26 cellular contexts compared by ENCODE assay signal in genomic region chr6:14748679-14749078, GRCh38.
DNase-seq lines count a peak whose midpoint lies in the region; ATAC-seq, FAIRE-seq and TF ChIP-seq lines count a peak whose summit lies in the region.
"Had no signal": no experiment of that assay in that cellular context is flagged by ENCODE, and none has a peak within 500 bp of the region (broad histone marks: within the 10 kb centered on the region; RNA-seq: fewer than 3 reads in every experiment).

No MANE protein-coding gene starts in this region.

- POLR2A ChIA-PET in GM12878 (lab: Charles Lee), result interaction anchor here (0.6 kb wide), 1 partner anchor 107 kb away, joined by 4 read pairs; no protein-coding TSS in a partner anchor

- H3K9me3 Mint-ChIP-seq in stimulated activated naive CD8-positive, alpha-beta T cell treated with anti-CD3 and anti-CD28 coated beads, Interleukin-15, Interleukin-2, amounts not matched to agents 100 ng/mL and 50 ng/mL, for 24 hours, result peaks cover 10% of the 10 kb centered on the region
- H3K9me3 Mint-ChIP-seq: dendritic cell treated with granulocyte-macrophage colony-stimulating factor and Interleukin-4, amounts not matched to agents 40 ng/mL and 50 ng/mL, for 4 days had no signal

- FAIRE-seq in GM12878 (lab: Jason Lieb, UNC), result no peak
- FAIRE-seq: kidney had no signal

- H3K36me3 Mint-ChIP-seq in stimulated activated naive CD8-positive, alpha-beta T cell treated with anti-CD3 and anti-CD28 coated beads, Interleukin-15, Interleukin-2, amounts not matched to agents 100 ng/mL and 50 ng/mL, for 24 hours (ENCODE audit: low read depth), result peaks cover 4% of the 10 kb centered on the region

- peak overlapping the region; percentile 96 for H3K27ac Mint-ChIP-seq in stimulated activated naive CD8-positive, alpha-beta T cell treated with anti-CD3 and anti-CD28 coated beads, Interleukin-15, Interleukin-2, amounts not matched to agents 100 ng/mL and 50 ng/mL, for 24 hours
- H3K27ac Mint-ChIP-seq: dendritic cell treated with granulocyte-macrophage colony-stimulating factor and Interleukin-4, amounts not matched to agents 40 ng/mL and 50 ng/mL, for 4 days had no signal

- H3K27me3 ChIP-seq in GM12878 (replicated peaks in 1 of 2; ENCODE audit: control insufficient read depth in 2 of 2, insufficient read depth in 2 of 2, low read length in 1 of 2), result no peaks in the 10 kb centered on the region
- H3K27me3 ChIP-seq: breast epithelium, upper lobe of right lung had no signal

- H3K4me2 ChIP-seq in GM12878 (ENCODE audit: control insufficient read depth, insufficient read depth), result 0 out of 2 replicates have a peak overlapping the region, but pooled peaks have one; percentile 9

- H3K27me3 Mint-ChIP-seq in stimulated activated naive CD8-positive, alpha-beta T cell treated with anti-CD3 and anti-CD28 coated beads, Interleukin-15, Interleukin-2, amounts not matched to agents 100 ng/mL and 50 ng/mL, for 24 hours, result no peaks in the 10 kb centered on the region
- H3K27me3 Mint-ChIP-seq: dendritic cell treated with granulocyte-macrophage colony-stimulating factor and Interleukin-4, amounts not matched to agents 40 ng/mL and 50 ng/mL, for 4 days had no signal

- intact Hi-C loops in GM12878 (cut with micrococcal nuclease; ENCODE audit: unreplicated experiment), result no loop called here

- peaks cover 4% of the 10 kb centered on the region; the same call in 1 of the 2 replicates for H3K4me1 ChIP-seq in GM12878 (ENCODE audit: control insufficient read depth, insufficient read depth, low read length)
- H3K4me1 ChIP-seq: breast epithelium, gastrocnemius medialis, upper lobe of right lung had no signal

- no peak overlapping the region for H2AFZ ChIP-seq in GM12878 (ENCODE audit: control insufficient read depth, low read depth, low read length)

- no peak overlapping the region for H3K27ac ChIP-seq in GM12878 (ENCODE audit: control insufficient read depth, insufficient read depth)
- H3K27ac ChIP-seq: 22Rv1, breast epithelium, epithelial cell of prostate, gastrocnemius medialis, upper lobe of right lung, VCaP had no signal

- H3K4me3 ChIP-seq in GM12878, result no peak overlapping the region
- H3K4me3 ChIP-seq: breast epithelium, gastrocnemius medialis, lung, upper lobe of right lung had no signal

- no peak for TF ChIP-seq POLR2A in GM12878 (IDR thresholded peaks at IDR 0.05; ENCODE audit: low read depth, low read length)

- TF ChIP-seq RAD21 in GM12878 (IDR thresholded peaks at IDR 0.05; ENCODE audit: insufficient read depth, low read depth, low read length), result no peak

- ATAC-seq in GM12878 (peak; percentile 37), GM19467 (IDR thresholded peaks at IDR 0.05; ENCODE audit: unreplicated experiment) (no peak)
- ATAC-seq: gastrocnemius medialis, upper lobe of right lung had no signal

- H3K4me3 Mint-ChIP-seq in stimulated activated naive CD8-positive, alpha-beta T cell treated with anti-CD3 and anti-CD28 coated beads, Interleukin-15, Interleukin-2, amounts not matched to agents 100 ng/mL and 50 ng/mL, for 24 hours, result peak overlapping the region; percentile 29
- H3K4me3 Mint-ChIP-seq: dendritic cell treated with granulocyte-macrophage colony-stimulating factor and Interleukin-4, amounts not matched to agents 40 ng/mL and 50 ng/mL, for 4 days had no signal

- in situ Hi-C loops in GM12878 (cut with MboI), result no loop called here

- H4K20me1 ChIP-seq in GM12878 (ENCODE audit: control insufficient read depth, insufficient read depth), result no peaks in the 10 kb centered on the region

- RAD21 ChIA-PET in GM12878 (lab: Charles Lee; ENCODE audit: unreplicated experiment), result interaction anchor here (0.7 to 2.3 kb wide), 5 partner anchors 20 to 128 kb away, joined by 3 to 14 read pairs (median 3); no protein-coding TSS in a partner anchor

- no peaks in the 10 kb centered on the region for H3K9me3 ChIP-seq in GM12878 (replicated peaks; ENCODE audit: control insufficient read depth, insufficient read depth, low read length)
- H3K9me3 ChIP-seq: breast epithelium, gastrocnemius medialis, upper lobe of right lung had no signal

- peak; percentile 4 for DNase-seq in NCI-H2107 treated with DMSO at 0.1 percent for 48 hours (lab: John Stamatoyannopoulos, UW; ENCODE audit: unreplicated experiment)
- no peak for DNase-seq in NCI-H2107 (lab: John Stamatoyannopoulos, UW)
- DNase-seq in stimulated activated CD4-positive, alpha-beta T cell treated with anti-CD3 and anti-CD28 coated beads, Interleukin-1b, Interleukin-23, amount 100 ng/mL, for 48 hours, result peak; percentile 49
- no peak for DNase-seq in stimulated activated CD4-positive, alpha-beta T cell treated with anti-CD3 and anti-CD28 coated beads, Interleukin-4, amount 100 ng/mL, for 1 hour
- no peak for DNase-seq in GM12878 (ENCODE audit: low read depth, low spot score)
- DNase-seq in DMS53 (lab: John Stamatoyannopoulos, UW), result no peak
- DNase-seq: AML-193, DND-41, gastrocnemius medialis, KBM-7, kidney, MV-4-11, NCI-H2029, NCI-H510A, occipital lobe, retina, Right ventricle myocardium superior, upper lobe of right lung had no signal

- no peak for TF ChIP-seq CTCF in GM12878 (IDR thresholded peaks at IDR 0.05 in 2 of 3, conservative IDR thresholded peaks at IDR 0.05 in 1 of 3; ENCODE audit: control insufficient read depth in 2 of 3, extremely low read depth in 1 of 3, insufficient read depth in 1 of 3, low read depth in 3 of 3, low read length in 3 of 3)

- H3K36me3 ChIP-seq in GM12878 (ENCODE audit: control insufficient read depth in 2 of 2, insufficient read depth in 2 of 2, low read length in 1 of 2), result no peaks in the 10 kb centered on the region
- H3K36me3 ChIP-seq: breast epithelium, gastrocnemius medialis, upper lobe of right lung had no signal

- no TSS peak for BruUV-seq in GM12878 (replicated peaks; lab: Mats Ljungman, UMichigan)

- H3K79me2 ChIP-seq in GM12878 (ENCODE audit: control insufficient read depth, insufficient read depth, low read length), result no peaks in the 10 kb centered on the region

- CTCF ChIA-PET in GM12878 (lab: Yijun Ruan, JAX), result interaction anchor here (2.0 kb wide), 1 partner anchor 19 kb away, joined by 6 read pairs; no protein-coding TSS in a partner anchor

- 2% methylated on average over 4 of the region's 4 CpGs for WGBS in GM12878 (ENCODE audit: insufficient coverage, insufficient replicate concordance, low lambda C conversion rate, missing lambda C conversion rate)

- no peak for TF ChIP-seq EP300 in GM12878 (IDR thresholded peaks at IDR 0.05; ENCODE audit: borderline replicate concordance in 1 of 2, control insufficient read depth in 1 of 2, low read depth in 2 of 2, low read length in 2 of 2)

- SMC1A ChIA-PET in GM12878 (lab: Charles Lee; ENCODE audit: uncharacterized antibody, unreplicated experiment), result interaction anchor here (0.7 to 2.7 kb wide), 7 partner anchors 10 to 162 kb away, joined by 3 to 9 read pairs (median 4); no protein-coding TSS in a partner anchor

- H3K9ac ChIP-seq in GM12878 (ENCODE audit: control insufficient read depth, insufficient read depth, low read length), result no peak overlapping the region

- H3K4me1 Mint-ChIP-seq in stimulated activated naive CD8-positive, alpha-beta T cell treated with anti-CD3 and anti-CD28 coated beads, Interleukin-15, Interleukin-2, amounts not matched to agents 100 ng/mL and 50 ng/mL, for 24 hours (ENCODE audit: low read depth), result peaks cover 65% of the 10 kb centered on the region

TF ChIP-seq in GM12878, 131 proteins besides CTCF, POLR2A, EP300 and RAD21 (continues in another document):
- TF ChIP-seq E2F8 (IDR thresholded peaks at IDR 0.05; ENCODE audit: low read depth, partially characterized antibody) (no peak), RUNX3 (IDR thresholded peaks at IDR 0.05; ENCODE audit: low read length) (peak; percentile 88), FOS (IDR thresholded peaks at IDR 0.05; ENCODE audit: borderline replicate concordance, extremely low read depth, insufficient read length) (no peak), BRCA1 (IDR thresholded peaks at IDR 0.05; ENCODE audit: low read depth, low read length) (no peak), EED (IDR thresholded peaks at IDR 0.05; ENCODE audit: low read depth) (peak; percentile 72; the same call in 1 of the 2 replicates)
- TF ChIP-seq, protein P1, sequence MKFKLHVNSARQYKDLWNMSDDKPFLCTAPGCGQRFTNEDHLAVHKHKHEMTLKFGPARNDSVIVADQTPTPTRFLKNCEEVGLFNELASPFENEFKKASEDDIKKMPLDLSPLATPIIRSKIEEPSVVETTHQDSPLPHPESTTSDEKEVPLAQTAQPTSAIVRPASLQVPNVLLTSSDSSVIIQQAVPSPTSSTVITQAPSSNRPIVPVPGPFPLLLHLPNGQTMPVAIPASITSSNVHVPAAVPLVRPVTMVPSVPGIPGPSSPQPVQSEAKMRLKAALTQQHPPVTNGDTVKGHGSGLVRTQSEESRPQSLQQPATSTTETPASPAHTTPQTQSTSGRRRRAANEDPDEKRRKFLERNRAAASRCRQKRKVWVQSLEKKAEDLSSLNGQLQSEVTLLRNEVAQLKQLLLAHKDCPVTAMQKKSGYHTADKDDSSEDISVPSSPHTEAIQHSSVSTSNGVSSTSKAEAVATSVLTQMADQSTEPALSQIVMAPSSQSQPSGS (IDR thresholded peaks at IDR 0.05; ENCODE audit: low read length), result 0 out of 2 replicates have a peak, but pooled peaks have one; percentile 26

Comparison
In these comparisons a context has a peak if more than half of its experiments do, and no peak if none do; other contexts are left out.
1. DNase-seq: peak in NCI-H2107 treated with DMSO at 0.1 percent for 48 hours (single experiment) and stimulated activated CD4-positive, alpha-beta T cell treated with anti-CD3 and anti-CD28 coated beads, Interleukin-1b, Interleukin-23, amount 100 ng/mL, for 48 hours (single experiment); none in NCI-H2107 (single experiment), stimulated activated CD4-positive, alpha-beta T cell treated with anti-CD3 and anti-CD28 coated beads, Interleukin-4, amount 100 ng/mL, for 1 hour (single experiment), GM12878 (single experiment) and DMS53 (single experiment).